ENCODE assay signal across 1 cellular context in the genomic region with DNA sequence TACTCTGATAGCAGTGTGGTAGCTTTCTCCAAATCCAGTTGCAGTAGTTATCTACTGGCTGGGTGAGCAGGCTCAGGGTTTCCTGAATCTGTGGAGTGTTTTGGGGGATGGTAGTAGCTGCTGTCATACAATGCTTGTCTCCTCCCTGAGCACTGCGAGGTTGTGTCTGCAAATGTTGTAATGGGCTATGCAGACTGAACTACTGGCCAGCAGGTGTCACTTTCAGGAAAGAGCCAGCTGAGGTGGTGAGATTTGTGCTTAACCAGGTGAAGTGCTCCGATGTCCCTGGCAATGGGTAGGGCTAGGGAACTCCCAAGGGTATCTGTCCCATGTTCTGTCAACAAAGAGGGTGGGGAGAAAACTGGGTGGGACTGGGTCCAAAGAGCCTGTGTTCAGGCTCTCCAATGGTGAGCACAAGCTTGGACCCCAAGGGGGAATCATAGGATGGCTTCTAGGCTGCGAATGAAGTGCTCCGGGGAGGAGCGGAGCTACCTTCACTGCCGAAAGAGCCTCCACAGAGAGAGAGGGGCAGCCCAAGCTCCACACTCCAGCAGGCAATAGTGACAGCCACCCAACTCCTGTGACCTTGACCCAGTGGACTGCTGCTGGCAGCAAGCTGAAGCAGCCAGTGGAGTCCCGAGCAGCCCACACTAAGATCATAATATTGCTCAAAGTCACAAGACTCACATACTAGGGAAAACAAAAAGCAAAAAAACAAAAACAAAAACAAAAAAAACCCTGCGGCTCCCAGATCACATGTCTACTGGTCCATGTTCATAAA.
A peak's percentile ranks its signal among the peaks of the same experiment; 100 is the strongest.
TF ChIP-seq lines count a peak whose summit lies in the region.

No MANE protein-coding gene starts in this region.

TF ChIP-seq in HepG2, 621 proteins besides CTCF, POLR2A, EP300 and RAD21:
- TF ChIP-seq ZNF263 (CRISPR knock-in tag; IDR thresholded peaks at IDR 0.05): 0 out of 2 replicates have a peak, but pooled peaks have one; percentile 41
- TF ChIP-seq SIN3A (IDR thresholded peaks at IDR 0.05; ENCODE audit: borderline replicate concordance, low read depth, low read length): no peak
TF ChIP-seq in HepG2: peak in this region for 1.
